28 cellular contexts compared by ENCODE assay signal in the genomic region with DNA sequence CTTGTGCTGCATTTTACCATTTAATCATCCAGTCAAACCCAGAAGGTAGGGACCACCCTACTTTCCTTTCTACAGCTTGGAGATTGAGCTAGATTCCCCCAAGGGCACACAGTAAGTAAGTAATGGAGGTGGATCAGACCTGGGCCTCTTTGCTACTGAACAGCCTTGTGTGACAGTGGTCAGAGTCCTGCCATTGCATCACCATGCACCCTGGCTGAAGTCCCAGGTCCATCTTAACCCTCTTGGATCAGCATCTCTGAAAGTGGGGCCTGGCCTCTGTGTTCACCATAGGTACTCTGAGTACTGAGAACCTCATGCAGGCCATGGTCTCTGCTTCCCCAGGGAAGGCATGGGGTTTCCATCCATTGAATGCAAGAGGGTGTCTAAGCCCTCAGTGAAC. TPM values are rescaled to one million over a fixed set of nuclear protein-coding genes. Genes with fewer than 3 reads are reported as not detected.
"Had no signal": no experiment of that assay in that cellular context is flagged by ENCODE, and none has a peak within 500 bp of the region (broad histone marks: within the 10 kb centered on the region; RNA-seq: fewer than 3 reads in every experiment).

No MANE protein-coding gene starts in this region.

- H3K4me3 Mint-ChIP-seq: dendritic cell treated with granulocyte-macrophage colony-stimulating factor and Interleukin-4, amounts not matched to agents 40 ng/mL and 50 ng/mL, for 4 days; effector memory CD8-positive, alpha-beta T cell; endodermal cell; mesothelial cell of epicardium had no signal

- H3K9me3 ChIP-seq: colonic mucosa, esophagus squamous epithelium, gastrocnemius medialis, left ventricle myocardium inferior, lower lobe of right lung had no signal

- H3K36me3 ChIP-seq: colonic mucosa, esophagus squamous epithelium, gastrocnemius medialis, heart right ventricle, left ventricle myocardium inferior, lower lobe of right lung had no signal

- H3K27me3 ChIP-seq: colonic mucosa, esophagus squamous epithelium, gastrocnemius medialis had no signal

- H3K4me3 ChIP-seq: colonic mucosa, esophagus squamous epithelium, gastrocnemius medialis, heart right ventricle, left ventricle myocardium inferior, lower lobe of right lung, mucosa of descending colon had no signal

- H3K27ac ChIP-seq: colonic mucosa, epithelial cell of prostate, esophagus squamous epithelium, gastrocnemius medialis, heart right ventricle, left ventricle myocardium inferior, lower lobe of right lung had no signal

- DNase-seq: colonic mucosa; cortex of kidney; effector CD8-positive, alpha-beta T cell; effector memory CD8-positive, alpha-beta T cell; endodermal cell; erythroblast; esophagus squamous epithelium; foreskin fibroblast; foreskin melanocyte; gastrocnemius medialis; glutamatergic neuron; head of caudate nucleus; heart right ventricle; hippocampal formation; left cardiac atrium; left ventricle myocardium inferior; lower lobe of right lung; mesenchymal stem cell; mucosa of descending colon had no signal

- FAIRE-seq: endometrium, islet of Langerhans, keratinocyte had no signal

- H3K27ac Mint-ChIP-seq: dendritic cell treated with granulocyte-macrophage colony-stimulating factor and Interleukin-4, amounts not matched to agents 40 ng/mL and 50 ng/mL, for 4 days; effector memory CD8-positive, alpha-beta T cell; endodermal cell; mesothelial cell of epicardium had no signal

- H3K36me3 Mint-ChIP-seq: mesothelial cell of epicardium had no signal

- ATAC-seq: effector memory CD8-positive, alpha-beta T cell; esophagus mucosa; gastrocnemius medialis; heart right ventricle; left cardiac atrium; lower lobe of right lung; mucosa of descending colon had no signal

- H3K9me3 Mint-ChIP-seq: effector memory CD8-positive, alpha-beta T cell; endodermal cell had no signal

- H3K4me1 ChIP-seq: colonic mucosa, heart right ventricle had no signal

RNA-seq across cellular contexts. Expression of a gene that starts 34.5 kb away (rescaled TPM):
- total RNA-seq: dermis microvascular lymphatic vessel endothelial cell, lung microvascular endothelial cell had no signal
- polyA plus RNA-seq: keratinocyte had no signal
